In genomic region chr17:82734987-82735866, GRCh38 we compare ENCODE assay signal across 8 cellular contexts. TPM values are rescaled to one million over a fixed set of nuclear protein-coding genes. Genes with fewer than 3 reads are reported as not detected.
A peak's percentile ranks its signal among the peaks of the same experiment; 100 is the strongest.
DNase-seq lines count a peak whose midpoint lies in the region; ATAC-seq lines count a peak whose summit lies in the region.

TSS of gene FN3K (plus strand) at chr17:82735615. CDS start at chr17:82735637, 22 bp downstream.

- no peak within 1 kb of the TSS for H3K27ac ChIP-seq in mesodermal cell (ENCODE audit: low read depth, low read length, severe bottlenecking)
- H3K27ac ChIP-seq in temporal lobe (ENCODE audit: low read depth, low read length), result peak within 1 kb of the TSS; percentile 92

- peaks cover 20% of the 10 kb centered on the region for H3K9me3 ChIP-seq in mesodermal cell (ENCODE audit: control insufficient read depth, low read length)

- DNase-seq in DMS79 (lab: John Stamatoyannopoulos, UW), result peak; percentile 11
- peak; percentile 85 for DNase-seq in NCI-H146 (lab: John Stamatoyannopoulos, UW)
- DNase-seq in activated T-cell treated with anti-CD3 and anti-CD28 coated beads, Interleukin-2, amount 50 U/mL, for 1 hour, result peak; percentile 52

- 9 to 15% methylated on average over 59 to 87 of the region's 101 CpGs for WGBS in mesodermal cell (ENCODE audit: insufficient coverage in 2 of 2), 2 experiments

- H3K4me1 ChIP-seq in mesodermal cell (ENCODE audit: control insufficient read depth, insufficient read depth, low read length, poor library complexity, severe bottlenecking), result no peaks in the 10 kb centered on the region

- H3K36me3 ChIP-seq in mesodermal cell (ENCODE audit: control insufficient read depth, insufficient read depth, low read length), result peaks cover 29% of the 10 kb centered on the region

- ATAC-seq in esophagus mucosa (peak; percentile 41), HG03439 (IDR thresholded peaks at IDR 0.05; ENCODE audit: unreplicated experiment) (no peak), HG03045 (IDR thresholded peaks at IDR 0.05; ENCODE audit: unreplicated experiment) (no peak)

- peak within 1 kb of the TSS; percentile 52 for H3K4me3 ChIP-seq in mesodermal cell (ENCODE audit: extremely low read depth, insufficient read depth, low read length, poor library complexity, severe bottlenecking)

RNA-seq across cellular contexts. Expression of gene FN3K, which starts in this region (rescaled TPM):
- total RNA-seq in esophagus mucosa (3.2 TPM), temporal lobe (32.9 TPM)
- polyA plus RNA-seq in mesodermal cell (2013, experiment 1 of 2), result 7.8 TPM
- 8.2 TPM for polyA plus RNA-seq in mesodermal cell (2013, experiment 2 of 2)

Comparison
In these comparisons a context has a peak if more than half of its experiments do, and no peak if none do; other contexts are left out.
1. DNase-seq: peak in every context shown above with its lines; median percentile 85 in NCI-H146; 52 in activated T-cell treated with anti-CD3 and anti-CD28 coated beads, Interleukin-2, amount 50 U/mL, for 1 hour; 11 in DMS79.